1 cellular context compared by ENCODE assay signal in the genomic region with DNA sequence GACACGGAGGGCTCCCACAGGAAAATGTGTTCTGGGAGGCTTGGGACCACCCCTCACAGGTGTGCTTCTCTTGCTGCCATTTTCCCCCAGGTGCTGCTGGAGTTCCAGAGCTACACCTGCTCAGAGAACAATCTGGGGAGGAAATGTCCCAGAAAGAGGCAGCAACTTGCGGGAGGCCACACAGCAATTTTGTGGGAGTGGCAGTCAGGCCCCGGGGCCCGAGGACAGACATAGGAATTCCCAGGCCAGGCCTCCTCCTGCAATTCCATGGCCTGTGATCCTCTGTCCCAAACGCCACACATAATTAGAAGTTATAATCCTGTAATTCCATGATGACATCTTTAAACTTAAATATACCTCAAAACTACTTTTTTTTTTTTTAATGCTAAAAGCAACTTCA.
TF ChIP-seq lines count a peak whose summit lies in the region.

No MANE protein-coding gene starts in this region.

TF ChIP-seq in WTC11, 78 proteins besides CTCF, POLR2A, EP300 and RAD21 (continued from another document):
- TF ChIP-seq, protein P1, sequence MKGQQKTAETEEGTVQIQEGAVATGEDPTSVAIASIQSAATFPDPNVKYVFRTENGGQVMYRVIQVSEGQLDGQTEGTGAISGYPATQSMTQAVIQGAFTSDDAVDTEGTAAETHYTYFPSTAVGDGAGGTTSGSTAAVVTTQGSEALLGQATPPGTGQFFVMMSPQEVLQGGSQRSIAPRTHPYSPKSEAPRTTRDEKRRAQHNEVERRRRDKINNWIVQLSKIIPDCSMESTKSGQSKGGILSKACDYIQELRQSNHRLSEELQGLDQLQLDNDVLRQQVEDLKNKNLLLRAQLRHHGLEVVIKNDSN (CRISPR knock-in tag; IDR thresholded peaks at IDR 0.05) = no peak
- TF ChIP-seq OVOL2 (CRISPR knock-in tag; IDR thresholded peaks at IDR 0.05; ENCODE audit: borderline replicate concordance) = no peak
- no peak for TF ChIP-seq NFE2L1 (CRISPR knock-in tag; IDR thresholded peaks at IDR 0.05)
